Comparison of ENCODE assay signal across 23 cellular contexts in genomic region chr20:12270863-12271262, GRCh38.
"Had no signal": no experiment of that assay in that cellular context is flagged by ENCODE, and none has a peak within 500 bp of the region (broad histone marks: within the 10 kb centered on the region; RNA-seq: fewer than 3 reads in every experiment).

No MANE protein-coding gene starts in this region.

- H3K4me1 ChIP-seq: psoas muscle, sigmoid colon, spleen, testis, tibial artery had no signal

- H3K27ac ChIP-seq: coronary artery, ovary, psoas muscle, sigmoid colon, spleen, testis, tibial artery had no signal

- H3K27me3 ChIP-seq: sigmoid colon, spleen, testis, tibial artery had no signal

- H3K4me3 ChIP-seq: coronary artery, ovary, psoas muscle, sigmoid colon, spleen, testis, tibial artery had no signal

- H3K9me3 Mint-ChIP-seq: type B pancreatic cell had no signal

- H3K4me3 Mint-ChIP-seq: natural killer cell; stimulated activated memory B cell treated with anti-CD40 and anti-IgM and Interleukin-4, amounts not matched to agents 10 μg/mL and 1 μg/mL and 100 μg/mL, for 72 hours; type B pancreatic cell had no signal

- H3K27ac Mint-ChIP-seq: natural killer cell; stimulated activated memory B cell treated with anti-CD40 and anti-IgM and Interleukin-4, amounts not matched to agents 10 μg/mL and 1 μg/mL and 100 μg/mL, for 72 hours; type B pancreatic cell had no signal

- H3K9me3 ChIP-seq: ovary, psoas muscle, sigmoid colon, spleen, testis, tibial artery had no signal

- DNase-seq: dermis blood vessel endothelial cell; effector memory CD4-positive, alpha-beta T cell; erythroblast; kidney; natural killer cell; occipital lobe; ovary; posterior cingulate gyrus; psoas muscle; right cardiac atrium; sigmoid colon; spleen; stimulated activated CD4-positive, alpha-beta T cell treated with anti-CD3 and anti-CD28 coated beads, Interleukin-4, amount 100 ng/mL, for 4 hours; stimulated activated naive CD8-positive, alpha-beta T cell treated with anti-CD3 and anti-CD28 coated beads, Interleukin-15, Interleukin-2, amounts not matched to agents 100 U/mL and 50 U/mL, for 24 hours; substantia nigra; testis; tibial artery had no signal

- H3K27me3 Mint-ChIP-seq: stimulated activated memory B cell treated with anti-CD40 and anti-IgM and Interleukin-4, amounts not matched to agents 10 μg/mL and 1 μg/mL and 100 μg/mL, for 72 hours; type B pancreatic cell had no signal

- ATAC-seq: left lobe of liver; natural killer cell; psoas muscle; right cardiac atrium; stimulated activated memory B cell treated with anti-CD40 and anti-IgM and Interleukin-4, amounts not matched to agents 10 μg/mL and 1 μg/mL and 100 μg/mL, for 72 hours; stimulated activated naive CD8-positive, alpha-beta T cell treated with anti-CD3 and anti-CD28 coated beads, Interleukin-15, Interleukin-2, amounts not matched to agents 100 U/mL and 50 U/mL, for 24 hours had no signal

- H3K4me1 Mint-ChIP-seq: natural killer cell; stimulated activated memory B cell treated with anti-CD40 and anti-IgM and Interleukin-4, amounts not matched to agents 10 μg/mL and 1 μg/mL and 100 μg/mL, for 72 hours had no signal

- FAIRE-seq: endometrium, frontal cortex, kidney had no signal

- H3K36me3 ChIP-seq: ovary, sigmoid colon, spleen, tibial artery had no signal

- H3K36me3 Mint-ChIP-seq: natural killer cell; stimulated activated memory B cell treated with anti-CD40 and anti-IgM and Interleukin-4, amounts not matched to agents 10 μg/mL and 1 μg/mL and 100 μg/mL, for 72 hours; type B pancreatic cell had no signal
